In the genomic region with DNA sequence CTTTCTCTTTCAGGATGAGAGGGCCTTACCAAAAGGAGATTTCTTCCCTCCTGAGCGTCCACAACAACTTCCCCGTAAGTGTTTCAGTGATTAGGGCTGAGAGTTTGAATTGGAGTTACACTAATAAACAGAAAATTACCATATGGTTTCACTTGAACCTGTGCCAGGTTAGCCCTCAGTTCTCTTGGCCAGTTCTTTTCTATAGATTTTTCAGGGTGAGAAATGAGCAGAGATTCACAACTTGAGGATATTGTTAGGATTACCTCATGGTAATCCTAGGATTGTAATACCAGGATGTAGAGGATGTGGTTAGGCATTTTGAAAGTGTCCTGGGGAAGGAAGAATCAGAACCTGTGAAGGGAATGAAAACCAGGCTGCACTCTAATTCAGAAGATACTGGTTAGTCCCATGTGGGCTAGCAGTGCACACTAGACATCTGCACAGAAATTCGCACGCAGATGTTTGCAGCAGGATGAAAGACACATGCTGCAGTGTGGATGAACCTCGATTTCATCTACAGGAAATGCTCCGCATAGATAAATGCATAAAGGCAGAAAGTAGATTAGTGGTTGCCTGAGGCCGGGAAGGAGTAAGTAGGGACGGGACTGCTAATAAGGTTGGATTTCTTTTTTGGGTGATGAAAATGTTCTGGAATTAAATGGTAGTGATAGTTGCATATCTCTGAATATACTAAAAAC, we compare ENCODE assay signal across 1 cellular context.
TF ChIP-seq lines count a peak whose summit lies in the region.

No MANE protein-coding gene starts in this region.

TF ChIP-seq in SK-N-SH, 30 proteins besides CTCF, POLR2A, EP300 and RAD21:
- TF ChIP-seq SMC3 (IDR thresholded peaks at IDR 0.05; ENCODE audit: low read depth, low read length): no peak
- TF ChIP-seq RCOR1 (IDR thresholded peaks at IDR 0.05; ENCODE audit: low read length): peak; percentile 91
- TF ChIP-seq TAF1 (IDR thresholded peaks at IDR 0.05; ENCODE audit: borderline replicate concordance, low read depth, low read length): no peak
- no peak for TF ChIP-seq JUND (IDR thresholded peaks at IDR 0.05)
- TF ChIP-seq, protein P1, sequence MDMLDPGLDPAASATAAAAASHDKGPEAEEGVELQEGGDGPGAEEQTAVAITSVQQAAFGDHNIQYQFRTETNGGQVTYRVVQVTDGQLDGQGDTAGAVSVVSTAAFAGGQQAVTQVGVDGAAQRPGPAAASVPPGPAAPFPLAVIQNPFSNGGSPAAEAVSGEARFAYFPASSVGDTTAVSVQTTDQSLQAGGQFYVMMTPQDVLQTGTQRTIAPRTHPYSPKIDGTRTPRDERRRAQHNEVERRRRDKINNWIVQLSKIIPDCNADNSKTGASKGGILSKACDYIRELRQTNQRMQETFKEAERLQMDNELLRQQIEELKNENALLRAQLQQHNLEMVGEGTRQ (IDR thresholded peaks at IDR 0.05; ENCODE audit: borderline replicate concordance, low read depth, low read length): no peak
- TF ChIP-seq EZH2phosphoT487 (IDR thresholded peaks at IDR 0.05; ENCODE audit: borderline replicate concordance, low read depth): no peak
- TF ChIP-seq, protein P2, sequence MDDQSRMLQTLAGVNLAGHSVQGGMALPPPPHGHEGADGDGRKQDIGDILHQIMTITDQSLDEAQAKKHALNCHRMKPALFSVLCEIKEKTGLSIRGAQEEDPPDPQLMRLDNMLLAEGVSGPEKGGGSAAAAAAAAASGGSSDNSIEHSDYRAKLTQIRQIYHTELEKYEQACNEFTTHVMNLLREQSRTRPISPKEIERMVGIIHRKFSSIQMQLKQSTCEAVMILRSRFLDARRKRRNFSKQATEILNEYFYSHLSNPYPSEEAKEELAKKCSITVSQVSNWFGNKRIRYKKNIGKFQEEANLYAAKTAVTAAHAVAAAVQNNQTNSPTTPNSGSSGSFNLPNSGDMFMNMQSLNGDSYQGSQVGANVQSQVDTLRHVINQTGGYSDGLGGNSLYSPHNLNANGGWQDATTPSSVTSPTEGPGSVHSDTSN (IDR thresholded peaks at IDR 0.05): no peak
- no peak for TF ChIP-seq FOSL2 (IDR thresholded peaks at IDR 0.05; ENCODE audit: borderline replicate concordance, low read depth)
- TF ChIP-seq, protein P3, sequence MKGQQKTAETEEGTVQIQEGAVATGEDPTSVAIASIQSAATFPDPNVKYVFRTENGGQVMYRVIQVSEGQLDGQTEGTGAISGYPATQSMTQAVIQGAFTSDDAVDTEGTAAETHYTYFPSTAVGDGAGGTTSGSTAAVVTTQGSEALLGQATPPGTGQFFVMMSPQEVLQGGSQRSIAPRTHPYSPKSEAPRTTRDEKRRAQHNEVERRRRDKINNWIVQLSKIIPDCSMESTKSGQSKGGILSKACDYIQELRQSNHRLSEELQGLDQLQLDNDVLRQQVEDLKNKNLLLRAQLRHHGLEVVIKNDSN (IDR thresholded peaks at IDR 0.05; ENCODE audit: borderline replicate concordance, low read depth): no peak
- TF ChIP-seq MXI1 (IDR thresholded peaks at IDR 0.05; ENCODE audit: low read depth, low read length): peak; percentile 94
- peak; percentile 20 for TF ChIP-seq CHD2 (IDR thresholded peaks at IDR 0.05; ENCODE audit: low read length, partially characterized antibody)
- TF ChIP-seq, protein P4, sequence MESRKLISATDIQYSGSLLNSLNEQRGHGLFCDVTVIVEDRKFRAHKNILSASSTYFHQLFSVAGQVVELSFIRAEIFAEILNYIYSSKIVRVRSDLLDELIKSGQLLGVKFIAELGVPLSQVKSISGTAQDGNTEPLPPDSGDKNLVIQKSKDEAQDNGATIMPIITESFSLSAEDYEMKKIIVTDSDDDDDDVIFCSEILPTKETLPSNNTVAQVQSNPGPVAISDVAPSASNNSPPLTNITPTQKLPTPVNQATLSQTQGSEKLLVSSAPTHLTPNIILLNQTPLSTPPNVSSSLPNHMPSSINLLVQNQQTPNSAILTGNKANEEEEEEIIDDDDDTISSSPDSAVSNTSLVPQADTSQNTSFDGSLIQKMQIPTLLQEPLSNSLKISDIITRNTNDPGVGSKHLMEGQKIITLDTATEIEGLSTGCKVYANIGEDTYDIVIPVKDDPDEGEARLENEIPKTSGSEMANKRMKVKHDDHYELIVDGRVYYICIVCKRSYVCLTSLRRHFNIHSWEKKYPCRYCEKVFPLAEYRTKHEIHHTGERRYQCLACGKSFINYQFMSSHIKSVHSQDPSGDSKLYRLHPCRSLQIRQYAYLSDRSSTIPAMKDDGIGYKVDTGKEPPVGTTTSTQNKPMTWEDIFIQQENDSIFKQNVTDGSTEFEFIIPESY (IDR thresholded peaks at IDR 0.05; ENCODE audit: borderline replicate concordance, low read depth): no peak
- no peak for TF ChIP-seq RFX5 (IDR thresholded peaks at IDR 0.05; ENCODE audit: low read length)
- no peak for TF ChIP-seq NRF1 (IDR thresholded peaks at IDR 0.05; ENCODE audit: low read depth, low read length)
- no peak for TF ChIP-seq SIN3A (IDR thresholded peaks at IDR 0.05; ENCODE audit: borderline replicate concordance, low read depth, low read length)
- no peak for TF ChIP-seq TCF12 (IDR thresholded peaks at IDR 0.05)
- no peak for TF ChIP-seq MEF2A (IDR thresholded peaks at IDR 0.05; ENCODE audit: borderline replicate concordance, low read depth)
- TF ChIP-seq, protein P5, sequence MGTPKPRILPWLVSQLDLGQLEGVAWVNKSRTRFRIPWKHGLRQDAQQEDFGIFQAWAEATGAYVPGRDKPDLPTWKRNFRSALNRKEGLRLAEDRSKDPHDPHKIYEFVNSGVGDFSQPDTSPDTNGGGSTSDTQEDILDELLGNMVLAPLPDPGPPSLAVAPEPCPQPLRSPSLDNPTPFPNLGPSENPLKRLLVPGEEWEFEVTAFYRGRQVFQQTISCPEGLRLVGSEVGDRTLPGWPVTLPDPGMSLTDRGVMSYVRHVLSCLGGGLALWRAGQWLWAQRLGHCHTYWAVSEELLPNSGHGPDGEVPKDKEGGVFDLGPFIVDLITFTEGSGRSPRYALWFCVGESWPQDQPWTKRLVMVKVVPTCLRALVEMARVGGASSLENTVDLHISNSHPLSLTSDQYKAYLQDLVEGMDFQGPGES (IDR thresholded peaks at IDR 0.05; ENCODE audit: low read depth, low read length): no peak
- TF ChIP-seq, protein P6, sequence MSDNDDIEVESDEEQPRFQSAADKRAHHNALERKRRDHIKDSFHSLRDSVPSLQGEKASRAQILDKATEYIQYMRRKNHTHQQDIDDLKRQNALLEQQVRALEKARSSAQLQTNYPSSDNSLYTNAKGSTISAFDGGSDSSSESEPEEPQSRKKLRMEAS (IDR thresholded peaks at IDR 0.05; ENCODE audit: low read depth): no peak
- TF ChIP-seq FOXJ3 (CRISPR knock-in tag; IDR thresholded peaks at IDR 0.05): no peak
- TF ChIP-seq GATA2 (CRISPR knock-in tag; IDR thresholded peaks at IDR 0.05): peak; percentile 63
- TF ChIP-seq POLR2AphosphoS5 (IDR thresholded peaks at IDR 0.05; ENCODE audit: low read depth, low read length): no peak
- TF ChIP-seq NFIC (IDR thresholded peaks at IDR 0.05; ENCODE audit: borderline replicate concordance): no peak
- TF ChIP-seq FOXM1 (IDR thresholded peaks at IDR 0.05; ENCODE audit: low read depth): no peak
- TF ChIP-seq, protein P7, sequence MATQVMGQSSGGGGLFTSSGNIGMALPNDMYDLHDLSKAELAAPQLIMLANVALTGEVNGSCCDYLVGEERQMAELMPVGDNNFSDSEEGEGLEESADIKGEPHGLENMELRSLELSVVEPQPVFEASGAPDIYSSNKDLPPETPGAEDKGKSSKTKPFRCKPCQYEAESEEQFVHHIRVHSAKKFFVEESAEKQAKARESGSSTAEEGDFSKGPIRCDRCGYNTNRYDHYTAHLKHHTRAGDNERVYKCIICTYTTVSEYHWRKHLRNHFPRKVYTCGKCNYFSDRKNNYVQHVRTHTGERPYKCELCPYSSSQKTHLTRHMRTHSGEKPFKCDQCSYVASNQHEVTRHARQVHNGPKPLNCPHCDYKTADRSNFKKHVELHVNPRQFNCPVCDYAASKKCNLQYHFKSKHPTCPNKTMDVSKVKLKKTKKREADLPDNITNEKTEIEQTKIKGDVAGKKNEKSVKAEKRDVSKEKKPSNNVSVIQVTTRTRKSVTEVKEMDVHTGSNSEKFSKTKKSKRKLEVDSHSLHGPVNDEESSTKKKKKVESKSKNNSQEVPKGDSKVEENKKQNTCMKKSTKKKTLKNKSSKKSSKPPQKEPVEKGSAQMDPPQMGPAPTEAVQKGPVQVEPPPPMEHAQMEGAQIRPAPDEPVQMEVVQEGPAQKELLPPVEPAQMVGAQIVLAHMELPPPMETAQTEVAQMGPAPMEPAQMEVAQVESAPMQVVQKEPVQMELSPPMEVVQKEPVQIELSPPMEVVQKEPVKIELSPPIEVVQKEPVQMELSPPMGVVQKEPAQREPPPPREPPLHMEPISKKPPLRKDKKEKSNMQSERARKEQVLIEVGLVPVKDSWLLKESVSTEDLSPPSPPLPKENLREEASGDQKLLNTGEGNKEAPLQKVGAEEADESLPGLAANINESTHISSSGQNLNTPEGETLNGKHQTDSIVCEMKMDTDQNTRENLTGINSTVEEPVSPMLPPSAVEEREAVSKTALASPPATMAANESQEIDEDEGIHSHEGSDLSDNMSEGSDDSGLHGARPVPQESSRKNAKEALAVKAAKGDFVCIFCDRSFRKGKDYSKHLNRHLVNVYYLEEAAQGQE (IDR thresholded peaks at IDR 0.05; ENCODE audit: low read depth, low read length): no peak
- TF ChIP-seq RXRA (IDR thresholded peaks at IDR 0.05; ENCODE audit: borderline replicate concordance, low read depth): no peak
- no peak for TF ChIP-seq ELF1 (IDR thresholded peaks at IDR 0.05)
